Comparison of ENCODE assay signal across 1 cellular context in genomic region chr12:112032292-112032691, GRCh38.
TF ChIP-seq lines count a peak whose summit lies in the region.

No MANE protein-coding gene starts in this region.

TF ChIP-seq in HepG2, 621 proteins besides CTCF, POLR2A, EP300 and RAD21:
- TF ChIP-seq ZNF3 (CRISPR knock-in tag; IDR thresholded peaks at IDR 0.05) (no peak), MAFK (conservative IDR thresholded peaks at IDR 0.05 in 1 of 2, IDR thresholded peaks at IDR 0.05 in 1 of 2; ENCODE audit: low read length in 2 of 2) (peak in 1 of 2 experiments; percentile 73; a peak in 3 of 4 replicates), MAFF (IDR thresholded peaks at IDR 0.05; ENCODE audit: low read depth, low read length) (peak; percentile 45; the same call in 1 of the 2 replicates)
